ENCODE assay signal across 25 cellular contexts in genomic region chr13:82597737-82598136, GRCh38.
"Had no signal": no experiment of that assay in that cellular context is flagged by ENCODE, and none has a peak within 500 bp of the region (broad histone marks: within the 10 kb centered on the region; RNA-seq: fewer than 3 reads in every experiment).

No MANE protein-coding gene starts in this region.

- H3K4me3 ChIP-seq: breast epithelium, esophagus muscularis mucosa, heart left ventricle, psoas muscle, sigmoid colon, thyroid gland, upper lobe of left lung, vagina had no signal

- H3K27me3 ChIP-seq: breast epithelium, esophagus muscularis mucosa, foreskin keratinocyte, heart left ventricle, sigmoid colon, thyroid gland, upper lobe of left lung, vagina had no signal

- H3K79me2 ChIP-seq: parathyroid adenoma had no signal

- H3K36me3 ChIP-seq: breast epithelium, esophagus muscularis mucosa, heart left ventricle, sigmoid colon, thyroid gland, upper lobe of left lung, vagina had no signal

- H2AFZ ChIP-seq: parathyroid adenoma had no signal

- DNase-seq: activated CD8-positive, alpha-beta memory T cell treated with anti-CD3 and anti-CD28 coated beads, Interleukin-2, amount 10 ng/mL, durations not matched to agents 7 days and 5 days; activated CD8-positive, alpha-beta T cell treated with anti-CD3 and anti-CD28 coated beads, Interleukin-2, amount 10 ng/mL, durations not matched to agents 7 days and 5 days; activated naive CD4-positive, alpha-beta T cell; activated T-cell treated with anti-CD3 and anti-CD28 coated beads, Interleukin-2, amount 50 U/mL, for 48 hours; central memory CD4-positive, alpha-beta T cell; foreskin keratinocyte; heart left ventricle; hypothalamus; immature natural killer cell; midbrain; naive thymus-derived CD4-positive, alpha-beta T cell; occipital lobe; psoas muscle; sigmoid colon; small intestine; stimulated activated CD4-positive, alpha-beta T cell treated with anti-CD3 and anti-CD28 coated beads, Interleukin-4, amount 100 ng/mL, for 4 hours; stimulated activated CD8-positive, alpha-beta memory T cell treated with anti-CD3 and anti-CD28 coated beads, Interleukin-4, amount 100 ng/mL, for 48 hours; stimulated activated naive CD8-positive, alpha-beta T cell treated with anti-CD3 and anti-CD28 coated beads, Interleukin-15, amount 100 ng/mL, for 72 hours; T-helper 2 cell; thyroid gland had no signal

- H3K9ac ChIP-seq: parathyroid adenoma had no signal

- FAIRE-seq: small intestine had no signal

- H3K27ac ChIP-seq: breast epithelium, esophagus muscularis mucosa, foreskin keratinocyte, heart left ventricle, parathyroid adenoma, psoas muscle, sigmoid colon, thyroid gland, upper lobe of left lung, vagina had no signal

- H3K9me3 ChIP-seq: breast epithelium, psoas muscle, thyroid gland, vagina had no signal

- H3K4me1 ChIP-seq: breast epithelium, esophagus muscularis mucosa, foreskin keratinocyte, heart left ventricle, parathyroid adenoma, psoas muscle, sigmoid colon, thyroid gland, upper lobe of left lung, vagina had no signal
